ENCODE assay signal across 1 cellular context in genomic region chr21:45515241-45516061, GRCh38.
TF ChIP-seq lines count a peak whose summit lies in the region.

No MANE protein-coding gene starts in this region.

TF ChIP-seq in GM23338, 12 proteins besides CTCF, POLR2A, EP300 and RAD21 (continued from another document):
- TF ChIP-seq REST (IDR thresholded peaks at IDR 0.05; ENCODE audit: unreplicated experiment): no peak
- TF ChIP-seq, protein P1, sequence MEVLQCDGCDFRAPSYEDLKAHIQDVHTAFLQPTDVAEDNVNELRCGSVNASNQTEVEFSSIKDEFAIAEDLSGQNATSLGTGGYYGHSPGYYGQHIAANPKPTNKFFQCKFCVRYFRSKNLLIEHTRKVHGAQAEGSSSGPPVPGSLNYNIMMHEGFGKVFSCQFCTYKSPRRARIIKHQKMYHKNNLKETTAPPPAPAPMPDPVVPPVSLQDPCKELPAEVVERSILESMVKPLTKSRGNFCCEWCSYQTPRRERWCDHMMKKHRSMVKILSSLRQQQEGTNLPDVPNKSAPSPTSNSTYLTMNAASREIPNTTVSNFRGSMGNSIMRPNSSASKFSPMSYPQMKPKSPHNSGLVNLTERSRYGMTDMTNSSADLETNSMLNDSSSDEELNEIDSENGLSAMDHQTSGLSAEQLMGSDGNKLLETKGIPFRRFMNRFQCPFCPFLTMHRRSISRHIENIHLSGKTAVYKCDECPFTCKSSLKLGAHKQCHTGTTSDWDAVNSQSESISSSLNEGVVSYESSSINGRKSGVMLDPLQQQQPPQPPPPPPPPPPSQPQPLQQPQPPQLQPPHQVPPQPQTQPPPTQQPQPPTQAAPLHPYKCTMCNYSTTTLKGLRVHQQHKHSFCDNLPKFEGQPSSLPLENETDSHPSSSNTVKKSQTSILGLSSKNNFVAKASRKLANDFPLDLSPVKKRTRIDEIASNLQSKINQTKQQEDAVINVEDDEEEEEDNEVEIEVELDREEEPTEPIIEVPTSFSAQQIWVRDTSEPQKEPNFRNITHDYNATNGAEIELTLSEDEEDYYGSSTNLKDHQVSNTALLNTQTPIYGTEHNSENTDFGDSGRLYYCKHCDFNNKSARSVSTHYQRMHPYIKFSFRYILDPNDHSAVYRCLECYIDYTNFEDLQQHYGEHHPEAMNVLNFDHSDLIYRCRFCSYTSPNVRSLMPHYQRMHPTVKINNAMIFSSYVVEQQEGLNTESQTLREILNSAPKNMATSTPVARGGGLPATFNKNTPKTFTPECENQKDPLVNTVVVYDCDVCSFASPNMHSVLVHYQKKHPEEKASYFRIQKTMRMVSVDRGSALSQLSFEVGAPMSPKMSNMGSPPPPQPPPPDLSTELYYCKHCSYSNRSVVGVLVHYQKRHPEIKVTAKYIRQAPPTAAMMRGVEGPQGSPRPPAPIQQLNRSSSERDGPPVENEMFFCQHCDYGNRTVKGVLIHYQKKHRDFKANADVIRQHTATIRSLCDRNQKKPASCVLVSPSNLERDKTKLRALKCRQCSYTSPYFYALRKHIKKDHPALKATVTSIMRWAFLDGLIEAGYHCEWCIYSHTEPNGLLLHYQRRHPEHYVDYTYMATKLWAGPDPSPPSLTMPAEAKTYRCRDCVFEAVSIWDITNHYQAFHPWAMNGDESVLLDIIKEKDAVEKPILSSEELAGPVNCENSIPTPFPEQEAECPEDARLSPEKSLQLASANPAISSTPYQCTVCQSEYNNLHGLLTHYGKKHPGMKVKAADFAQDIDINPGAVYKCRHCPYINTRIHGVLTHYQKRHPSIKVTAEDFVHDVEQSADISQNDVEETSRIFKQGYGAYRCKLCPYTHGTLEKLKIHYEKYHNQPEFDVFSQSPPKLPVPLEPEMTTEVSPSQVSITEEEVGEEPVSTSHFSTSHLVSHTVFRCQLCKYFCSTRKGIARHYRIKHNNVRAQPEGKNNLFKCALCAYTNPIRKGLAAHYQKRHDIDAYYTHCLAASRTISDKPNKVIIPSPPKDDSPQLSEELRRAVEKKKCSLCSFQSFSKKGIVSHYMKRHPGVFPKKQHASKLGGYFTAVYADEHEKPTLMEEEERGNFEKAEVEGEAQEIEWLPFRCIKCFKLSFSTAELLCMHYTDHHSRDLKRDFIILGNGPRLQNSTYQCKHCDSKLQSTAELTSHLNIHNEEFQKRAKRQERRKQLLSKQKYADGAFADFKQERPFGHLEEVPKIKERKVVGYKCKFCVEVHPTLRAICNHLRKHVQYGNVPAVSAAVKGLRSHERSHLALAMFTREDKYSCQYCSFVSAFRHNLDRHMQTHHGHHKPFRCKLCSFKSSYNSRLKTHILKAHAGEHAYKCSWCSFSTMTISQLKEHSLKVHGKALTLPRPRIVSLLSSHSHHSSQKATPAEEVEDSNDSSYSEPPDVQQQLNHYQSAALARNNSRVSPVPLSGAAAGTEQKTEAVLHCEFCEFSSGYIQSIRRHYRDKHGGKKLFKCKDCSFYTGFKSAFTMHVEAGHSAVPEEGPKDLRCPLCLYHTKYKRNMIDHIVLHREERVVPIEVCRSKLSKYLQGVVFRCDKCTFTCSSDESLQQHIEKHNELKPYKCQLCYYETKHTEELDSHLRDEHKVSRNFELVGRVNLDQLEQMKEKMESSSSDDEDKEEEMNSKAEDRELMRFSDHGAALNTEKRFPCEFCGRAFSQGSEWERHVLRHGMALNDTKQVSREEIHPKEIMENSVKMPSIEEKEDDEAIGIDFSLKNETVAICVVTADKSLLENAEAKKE (CRISPR knock-in tag; IDR thresholded peaks at IDR 0.05): no peak
